ENCODE assay signal across 8 cellular contexts in genomic region chr3:126389792-126390142, GRCh38. TPM values are rescaled to one million over a fixed set of nuclear protein-coding genes. Genes with fewer than 3 reads are reported as not detected.
DNase-seq lines count a peak whose midpoint lies in the region; TF ChIP-seq lines count a peak whose summit lies in the region.

No MANE protein-coding gene starts in this region.

- H3K9me3 Mint-ChIP-seq in brain: peaks cover 0 to 2% (median 0%) of the 10 kb centered on the region in 5 experiments
- H3K9me3 Mint-ChIP-seq in mesothelial cell of epicardium: no peaks in the 10 kb centered on the region

- TF ChIP-seq POLR2A in spleen (IDR thresholded peaks at IDR 0.05): no peak

- H3K27ac ChIP-seq in tibial artery (peak overlapping the region; percentile 82 to 89), spleen (no peak overlapping the region)

- DNase-seq in activated effector memory CD4-positive, alpha-beta T cell treated with anti-CD3 and anti-CD28 coated beads, Interleukin-2, amount 50 U/mL, for 16 hours: peak; percentile 46
- DNase-seq in activated effector memory CD4-positive, alpha-beta T cell treated with Interleukin-2 at 50 U/mL for 16 hours: no peak
- DNase-seq in mesothelial cell of epicardium (ENCODE audit: low spot score in 2 of 2, unreplicated experiment in 2 of 2): no peak
- DNase-seq in tibial artery: no peak
- DNase-seq in SW 1271 (lab: John Stamatoyannopoulos, UW): no peak
- DNase-seq in spleen: no peak
- no peak for DNase-seq in islet precursor cell

- no peaks in the 10 kb centered on the region for H3K9me3 ChIP-seq in tibial artery
- H3K9me3 ChIP-seq in spleen: no peaks in the 10 kb centered on the region

- H3K4me3 Mint-ChIP-seq in brain (peak overlapping the region; percentile 17 to 58 (median 46)), mesothelial cell of epicardium (peak overlapping the region; percentile 30)

- H3K27me3 ChIP-seq in tibial artery: no peaks in the 10 kb centered on the region
- H3K27me3 ChIP-seq in spleen (replicated peaks in 1 of 7): peaks cover 0 to 72% (median 17%) of the 10 kb centered on the region in 7 donors

- H3K4me1 Mint-ChIP-seq in brain (peaks cover 23% of the 10 kb centered on the region), mesothelial cell of epicardium (peaks cover 3% of the 10 kb centered on the region)

- H3K36me3 Mint-ChIP-seq in brain (no peaks in the 10 kb centered on the region), mesothelial cell of epicardium (no peaks in the 10 kb centered on the region)

- H3K27ac Mint-ChIP-seq in brain (peak overlapping the region in 2 of 5 experiments; percentile 19 to 28), mesothelial cell of epicardium (no peak overlapping the region)

- H3K27me3 Mint-ChIP-seq in brain (peaks cover 7% of the 10 kb centered on the region), mesothelial cell of epicardium (ENCODE audit: low read depth) (peaks cover 48% of the 10 kb centered on the region)

- H3K4me1 ChIP-seq in tibial artery: peaks cover 0 to 19% (median 12%) of the 10 kb centered on the region in 4 donors
- H3K4me1 ChIP-seq in spleen: peaks cover 0 to 14% (median 10%) of the 10 kb centered on the region in 6 donors

- WGBS in spleen, 5 donors: 58 to 70% (median 61%) methylated on average over 17 of the region's 17 CpGs

- no peak for TF ChIP-seq CTCF in brain (conservative IDR thresholded peaks at IDR 0.05)
- TF ChIP-seq CTCF in mesothelial cell of epicardium (IDR thresholded peaks at IDR 0.05; ENCODE audit: unreplicated experiment): no peak
- TF ChIP-seq CTCF in tibial artery (IDR thresholded peaks at IDR 0.05): no peak
- TF ChIP-seq CTCF in spleen (IDR thresholded peaks at IDR 0.05 in 8 of 11, conservative IDR thresholded peaks at IDR 0.05 in 3 of 11): no peak

- no peaks in the 10 kb centered on the region for H3K36me3 ChIP-seq in tibial artery
- no peaks in the 10 kb centered on the region for H3K36me3 ChIP-seq in spleen

- no peak overlapping the region for H3K4me3 ChIP-seq in tibial artery
- no peak overlapping the region for H3K4me3 ChIP-seq in spleen

- intact Hi-C loops in tibial artery (cut with DNase I; ENCODE audit: low total_unique reads): loop anchor here (2.0 to 5.0 kb wide), 5 partner anchors 33 to 257 kb away; partner anchors contain the start of gene KLF15
- intact Hi-C loops in spleen (cut with DNase I; ENCODE audit: low total_unique reads): loop anchor here (2.0 to 5.0 kb wide), 2 partner anchors 132 to 255 kb away; no protein-coding TSS in a partner anchor

RNA-seq across cellular contexts. Expression of gene CFAP100, which starts 4.9 kb away (rescaled TPM):
- not detected for polyA plus RNA-seq in brain (ENCODE audit: insufficient read depth, low read depth, low replicate concordance)
- total RNA-seq in mesothelial cell of epicardium: not detected in 3 replicates
- not detected for total RNA-seq in spleen
- not detected for polyA plus RNA-seq in spleen

RNA-seq across cellular contexts. Expression of gene KLF15, which starts 32.6 kb away (rescaled TPM):
- polyA plus RNA-seq in brain (ENCODE audit: insufficient read depth, low read depth, low replicate concordance): 11.0 TPM
- total RNA-seq in mesothelial cell of epicardium: 1.1 to 1.9 TPM (median 1.4 TPM) in 3 replicates
- 1 to 10 TPM in 6 of 7 donors, under 1 TPM in 1; 0.57 to 9.5 (median 4.8) TPM for total RNA-seq in spleen
- polyA plus RNA-seq in spleen: 1 to 10 TPM in 2 of 3 donors, under 1 TPM in 1; 0.63 to 3.1 (median 2.4) TPM

Comparison
In these comparisons a context has a peak if more than half of its experiments do, and no peak if none do; other contexts are left out.
1. H3K27ac ChIP-seq: peak in tibial artery (2 of 2); none in spleen (0 of 8).